In genomic region chr7:91062713-91063112, GRCh38 we compare ENCODE assay signal across 31 cellular contexts.
"Had no signal": no experiment of that assay in that cellular context is flagged by ENCODE, and none has a peak within 500 bp of the region (broad histone marks: within the 10 kb centered on the region; RNA-seq: fewer than 3 reads in every experiment).

No MANE protein-coding gene starts in this region.

- H3K27me3 ChIP-seq: MG63, SJCRH30 had no signal

- H3K4me3 ChIP-seq: MG63, PC-9, SJCRH30, SK-N-MC had no signal

- ATAC-seq: Panc1, Right ventricle myocardium inferior, SK-N-SH treated with all-trans-retinoic acid at 6 μM for 48 hours had no signal

- H3K9me3 ChIP-seq: MG63 had no signal

- H3K36me3 ChIP-seq: MG63 had no signal

- H3K27ac ChIP-seq: PC-9, RWPE1, SJCRH30, SK-N-MC had no signal

- H3K4me1 ChIP-seq: SJCRH30 had no signal

- DNase-seq: Kasumi-1, KG1, MG63, NCI-H1048, NCI-H1092 treated with DMSO at 0.1 percent for 48 hours, NCI-H1105 treated with DMSO at 0.1 percent for 48 hours, NCI-H1417, NCI-H1436, NCI-H146, NCI-H1694, NCI-H187, NCI-H1930, NCI-H2029 treated with DMSO at 0.1 percent for 48 hours, NCI-H2081 treated with DMSO at 0.1 percent for 48 hours, NCI-H2107, NCI-H2171, NCI-H226, NCI-H446 treated with DMSO at 0.1 percent for 48 hours, NCI-H510A, NCI-H526, NCI-H69, NCI-H748 treated with DMSO at 0.1 percent for 48 hours, PC-9, SHP77, SIG-M5, SJCRH30 had no signal
